ENCODE assay signal across 22 cellular contexts in the genomic region with DNA sequence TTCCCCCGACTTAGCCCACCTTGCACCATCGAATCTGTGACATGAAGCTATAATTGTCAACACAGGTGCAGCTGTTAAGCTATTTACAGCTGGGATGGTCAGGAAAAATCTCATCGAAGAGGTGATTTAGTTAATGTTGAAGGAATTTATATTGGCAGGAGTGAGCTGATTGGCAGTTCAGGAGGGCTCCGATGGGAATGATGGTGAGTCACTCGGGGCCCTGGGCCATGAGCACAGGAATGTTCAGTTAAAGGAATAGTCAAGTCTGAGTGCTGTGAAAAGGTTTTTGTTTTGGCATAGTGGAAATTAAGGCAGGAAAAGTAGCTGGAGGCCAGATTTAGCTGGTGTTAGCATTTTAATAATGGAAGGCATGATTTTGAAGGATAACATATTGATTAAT.
DNase-seq lines count a peak whose midpoint lies in the region; ATAC-seq and TF ChIP-seq lines count a peak whose summit lies in the region.
"Had no signal": no experiment of that assay in that cellular context is flagged by ENCODE, and none has a peak within 500 bp of the region (broad histone marks: within the 10 kb centered on the region; RNA-seq: fewer than 3 reads in every experiment).

No MANE protein-coding gene starts in this region.

- TF ChIP-seq POLR2A in IMR-90 (IDR thresholded peaks at IDR 0.05; ENCODE audit: low read depth, low read length) = no peak

- intact Hi-C loops in Calu3 (cut with micrococcal nuclease; ENCODE audit: unreplicated experiment) (no loop called here), IMR-90 (cut with micrococcal nuclease) (no loop called here)

- H3K9me3 ChIP-seq in IMR-90 (ENCODE audit: control insufficient read depth, insufficient read depth, low read length) = no peaks in the 10 kb centered on the region
- H3K9me3 ChIP-seq: neutrophil, tibial nerve had no signal

- no peaks in the 10 kb centered on the region for H3K4me1 Mint-ChIP-seq in Calu3 (ENCODE audit: low read depth, unreplicated experiment)
- H3K4me1 Mint-ChIP-seq: activated CD4-positive, alpha-beta memory T cell treated with anti-CD3 and anti-CD28 coated beads, Interleukin-2, amount 10 ng/mL, durations not matched to agents 7 days and 5 days; activated naive CD4-positive, alpha-beta T cell treated with anti-CD3 and anti-CD28 coated beads, Interleukin-2, amount 10 ng/mL, durations not matched to agents 7 days and 5 days; CD4-positive, alpha-beta memory T cell; stimulated activated naive B cell treated with anti-CD40 and anti-IgM and Interleukin-4, amounts not matched to agents 10 μg/mL and 1 μg/mL and 100 μg/mL, for 72 hours had no signal

- 59% methylated on average over 5 of the region's 5 CpGs; no CpG with 5 or more reads in 1 of the 2 experiments for WGBS in IMR-90 (ENCODE audit: extremely low coverage in 2 of 2, insufficient read length in 1 of 2), 2 experiments

- H3K56ac ChIP-seq in IMR-90 (ENCODE audit: extremely low read depth, insufficient read depth, low read length) = no peak overlapping the region

- no peak overlapping the region for H4K5ac ChIP-seq in IMR-90 (ENCODE audit: low read depth, low read length)

- no peak overlapping the region for H3K9ac ChIP-seq in IMR-90 (ENCODE audit: low read depth, low read length)

- H2BK120ac ChIP-seq in IMR-90 (ENCODE audit: low read depth, low read length) = no peak overlapping the region

- H4K8ac ChIP-seq in IMR-90 (ENCODE audit: low read depth in 2 of 2, low read length in 2 of 2) = no peak overlapping the region

- no peak for TF ChIP-seq CTCF in Calu3 (IDR thresholded peaks at IDR 0.05; ENCODE audit: unreplicated experiment)
- TF ChIP-seq CTCF in IMR-90 (conservative IDR thresholded peaks at IDR 0.05; ENCODE audit: low read depth, low read length) = no peak
- no peak for TF ChIP-seq CTCF in brain microvascular endothelial cell (IDR thresholded peaks at IDR 0.05; ENCODE audit: low read depth, low read length, missing control alignments)

- no peak overlapping the region for H2AFZ ChIP-seq in IMR-90 (replicated peaks; ENCODE audit: low read length, poor library complexity)

- no peaks in the 10 kb centered on the region for H3K9me3 Mint-ChIP-seq in Calu3 (ENCODE audit: low read depth, unreplicated experiment)
- H3K9me3 Mint-ChIP-seq: activated CD4-positive, alpha-beta memory T cell treated with anti-CD3 and anti-CD28 coated beads, Interleukin-2, amount 10 ng/mL, durations not matched to agents 7 days and 5 days; activated naive CD4-positive, alpha-beta T cell treated with anti-CD3 and anti-CD28 coated beads, Interleukin-2, amount 10 ng/mL, durations not matched to agents 7 days and 5 days; stimulated activated naive B cell treated with anti-CD40 and anti-IgM and Interleukin-4, amounts not matched to agents 10 μg/mL and 1 μg/mL and 100 μg/mL, for 72 hours; T-helper 1 cell treated with Interleukin-12 subunit alpha and Interleukin-12 subunit beta and Interleukin-4 antibody, amounts not matched to agents 30 μg/mL and 1 μg/mL, for 36 hours had no signal

- H3K36me3 Mint-ChIP-seq in Calu3 (ENCODE audit: insufficient read depth, unreplicated experiment) = no peaks in the 10 kb centered on the region
- H3K36me3 Mint-ChIP-seq: activated naive CD4-positive, alpha-beta T cell treated with anti-CD3 and anti-CD28 coated beads, Interleukin-2, amount 10 ng/mL, durations not matched to agents 7 days and 5 days; CD4-positive, alpha-beta memory T cell; stimulated activated naive B cell treated with anti-CD40 and anti-IgM and Interleukin-4, amounts not matched to agents 10 μg/mL and 1 μg/mL and 100 μg/mL, for 72 hours had no signal

- H3K4me1 ChIP-seq in IMR-90 (ENCODE audit: control insufficient read depth, insufficient read depth, low read length) = 0 out of 2 replicates have a peak, but pooled peaks cover 2% of the 10 kb centered on the region
- H3K4me1 ChIP-seq: tibial nerve had no signal

- H3K4me3 ChIP-seq in IMR-90 (ENCODE audit: insufficient read depth, low read depth, low read length) = no peak overlapping the region
- H3K4me3 ChIP-seq in brain microvascular endothelial cell (ENCODE audit: low read depth, low read length) = no peak overlapping the region
- H3K4me3 ChIP-seq: coronary artery, tibial nerve had no signal

- no peak overlapping the region for H3K4me3 Mint-ChIP-seq in Calu3 (ENCODE audit: low read depth, unreplicated experiment)
- H3K4me3 Mint-ChIP-seq: activated CD4-positive, alpha-beta memory T cell treated with anti-CD3 and anti-CD28 coated beads, Interleukin-2, amount 10 ng/mL, durations not matched to agents 7 days and 5 days; activated naive CD4-positive, alpha-beta T cell treated with anti-CD3 and anti-CD28 coated beads, Interleukin-2, amount 10 ng/mL, durations not matched to agents 7 days and 5 days; CD4-positive, alpha-beta memory T cell; stimulated activated naive B cell treated with anti-CD40 and anti-IgM and Interleukin-4, amounts not matched to agents 10 μg/mL and 1 μg/mL and 100 μg/mL, for 72 hours; T-helper 1 cell treated with Interleukin-12 subunit alpha and Interleukin-12 subunit beta and Interleukin-4 antibody, amounts not matched to agents 30 μg/mL and 1 μg/mL, for 36 hours had no signal

- in situ Hi-C loops in IMR-90 (cut with MboI; ENCODE audit: low sequenced_read_pairs) (no loop called here), brain microvascular endothelial cell (cut with HindIII; ENCODE audit: low pct_ligation_motif_present, low sequenced_read_pairs) (no loop called here)

- H3K18ac ChIP-seq in IMR-90 (ENCODE audit: low read depth, low read length) = no peak overlapping the region

- TF ChIP-seq RAD21 in IMR-90 (IDR thresholded peaks at IDR 0.05; ENCODE audit: low read length) = no peak

- DNase-seq in Calu3 = peak; percentile 6
- DNase-seq in IMR-90 = peak; percentile 45
- peak; percentile 31 for DNase-seq in brain microvascular endothelial cell
- peak; percentile 61 for DNase-seq in kidney glomerular epithelial cell (lab: John Stamatoyannopoulos, UW)
- DNase-seq in ureter (ENCODE audit: low spot score) = no peak
- DNase-seq in NCI-H748 treated with DMSO at 0.1 percent for 48 hours (lab: John Stamatoyannopoulos, UW) = no peak
- no peak for DNase-seq in superior temporal gyrus (ENCODE audit: extremely low spot score)
- DNase-seq in DMS79 (lab: John Stamatoyannopoulos, UW) = no peak
- DNase-seq: activated CD4-positive, alpha-beta memory T cell treated with anti-CD3 and anti-CD28 coated beads, Interleukin-2, amount 10 ng/mL, durations not matched to agents 7 days and 5 days; activated naive CD4-positive, alpha-beta T cell treated with anti-CD3 and anti-CD28 coated beads, Interleukin-2, amount 10 ng/mL, durations not matched to agents 7 days and 5 days; activated T-cell treated with anti-CD3 and anti-CD28 coated beads, Interleukin-2, amount 50 U/mL, for 1 hour; CD4-positive, alpha-beta memory T cell; DND-41; left ventricle myocardium superior; NCI-H187 treated with DMSO at 0.1 percent for 48 hours; NCI-H446 treated with DMSO at 0.1 percent for 48 hours; SHP77 treated with DMSO at 0.1 percent for 48 hours; stimulated activated naive B cell treated with anti-CD40 and anti-IgM and Interleukin-4, amounts not matched to agents 10 μg/mL and 1 μg/mL and 100 μg/mL, for 72 hours had no signal

- no peak overlapping the region for H3K4me2 ChIP-seq in IMR-90 (ENCODE audit: low read depth, low read length)

- H3K79me1 ChIP-seq in IMR-90 (ENCODE audit: low read depth in 1 of 2, low read length in 2 of 2) = no peaks in the 10 kb centered on the region

- no peak overlapping the region for H2BK15ac ChIP-seq in IMR-90 (ENCODE audit: low read depth, low read length)

- H3K27me3 ChIP-seq in IMR-90 (ENCODE audit: control insufficient read depth, insufficient read depth, low read length) (no peaks in the 10 kb centered on the region), brain microvascular endothelial cell (replicated peaks) (no peaks in the 10 kb centered on the region)
- H3K27me3 ChIP-seq: tibial nerve had no signal

- no peak overlapping the region for H3K4ac ChIP-seq in IMR-90 (ENCODE audit: low read depth, low read length)

- no peak overlapping the region for H2BK5ac ChIP-seq in IMR-90 (ENCODE audit: low read depth, low read length, poor library complexity, severe bottlenecking)

- no peak overlapping the region for H3K14ac ChIP-seq in IMR-90 (replicated peaks; ENCODE audit: low read depth, low read length)

- no peak overlapping the region for H2AK5ac ChIP-seq in IMR-90 (ENCODE audit: low read depth, low read length)

- dilution Hi-C loops in IMR-90 (cut with HindIII; ENCODE audit: low sequenced_read_pairs, unreplicated experiment) = no loop called here

- POLR2A ChIA-PET in IMR-90 (lab: Charles Lee; ENCODE audit: unreplicated experiment) = no interaction called here

- H4K20me1 ChIP-seq in IMR-90 (ENCODE audit: insufficient read depth, low read length) = no peaks in the 10 kb centered on the region

- no peak overlapping the region for H3K23ac ChIP-seq in IMR-90 (ENCODE audit: low read depth, low read length)

- peak; percentile 66 for ATAC-seq in IMR-90 (ENCODE audit: low read depth)
- ATAC-seq: left ventricle myocardium superior; stimulated activated naive B cell treated with anti-CD40 and anti-IgM and Interleukin-4, amounts not matched to agents 10 μg/mL and 1 μg/mL and 100 μg/mL, for 72 hours had no signal

- H4K91ac ChIP-seq in IMR-90 (ENCODE audit: insufficient read depth, low read depth, low read length) = no peak overlapping the region

- no peak overlapping the region for H2BK20ac ChIP-seq in IMR-90 (ENCODE audit: low read depth, low read length)

- no peak overlapping the region for H2AK9ac ChIP-seq in IMR-90 (replicated peaks; ENCODE audit: low read depth, low read length, poor library complexity)

- no peak overlapping the region for H3K27ac ChIP-seq in IMR-90 (ENCODE audit: insufficient read depth, low read length)
- no peak overlapping the region for H3K27ac ChIP-seq in brain microvascular endothelial cell
- H3K27ac ChIP-seq: coronary artery, neutrophil, tibial nerve had no signal

- no peaks in the 10 kb centered on the region for H3K9me1 ChIP-seq in IMR-90 (ENCODE audit: insufficient read depth, low read length)

- H3K36me3 ChIP-seq in IMR-90 (ENCODE audit: control insufficient read depth, insufficient read depth, low read length) (no peaks in the 10 kb centered on the region), brain microvascular endothelial cell (replicated peaks) (no peaks in the 10 kb centered on the region)
- H3K36me3 ChIP-seq: neutrophil, tibial nerve had no signal

- BruUV-seq in Calu3 (replicated peaks; lab: Mats Ljungman, UMichigan) (no TSS peak), IMR-90 (replicated peaks; lab: Mats Ljungman, UMichigan) (no TSS peak)

- no peak overlapping the region for H3K27ac Mint-ChIP-seq in Calu3 (ENCODE audit: unreplicated experiment)
- H3K27ac Mint-ChIP-seq: activated CD4-positive, alpha-beta memory T cell treated with anti-CD3 and anti-CD28 coated beads, Interleukin-2, amount 10 ng/mL, durations not matched to agents 7 days and 5 days; activated naive CD4-positive, alpha-beta T cell treated with anti-CD3 and anti-CD28 coated beads, Interleukin-2, amount 10 ng/mL, durations not matched to agents 7 days and 5 days; CD4-positive, alpha-beta memory T cell; stimulated activated naive B cell treated with anti-CD40 and anti-IgM and Interleukin-4, amounts not matched to agents 10 μg/mL and 1 μg/mL and 100 μg/mL, for 72 hours; T-helper 1 cell treated with Interleukin-12 subunit alpha and Interleukin-12 subunit beta and Interleukin-4 antibody, amounts not matched to agents 30 μg/mL and 1 μg/mL, for 36 hours had no signal

- H3K27me3 Mint-ChIP-seq in Calu3 (ENCODE audit: unreplicated experiment) = no peaks in the 10 kb centered on the region
- H3K27me3 Mint-ChIP-seq: activated CD4-positive, alpha-beta memory T cell treated with anti-CD3 and anti-CD28 coated beads, Interleukin-2, amount 10 ng/mL, durations not matched to agents 7 days and 5 days; stimulated activated naive B cell treated with anti-CD40 and anti-IgM and Interleukin-4, amounts not matched to agents 10 μg/mL and 1 μg/mL and 100 μg/mL, for 72 hours had no signal

- CTCF ChIA-PET in Calu3 (lab: Charles Lee) (interaction anchor here (0.7 kb wide), 1 partner anchor 270 kb away, joined by 4 read pairs; no protein-coding TSS in a partner anchor), IMR-90 (lab: Yijun Ruan, JAX) (no interaction called here)

Comparison
In these comparisons a context has a peak if more than half of its experiments do, and no peak if none do; other contexts are left out.
1. DNase-seq: peak in Calu3 (single experiment), IMR-90 (single experiment), brain microvascular endothelial cell (single experiment) and kidney glomerular epithelial cell (single experiment); none in ureter (single experiment), NCI-H748 treated with DMSO at 0.1 percent for 48 hours (single experiment), superior temporal gyrus (single experiment) and DMS79 (single experiment).